Comparison of ENCODE assay signal across 19 cellular contexts in genomic region chr9:15461601-15462000, GRCh38. TPM values are rescaled to one million over a fixed set of nuclear protein-coding genes. Genes with fewer than 3 reads are reported as not detected.
A peak's percentile ranks its signal among the peaks of the same experiment; 100 is the strongest.
DNase-seq lines count a peak whose midpoint lies in the region; ATAC-seq, FAIRE-seq and TF ChIP-seq lines count a peak whose summit lies in the region.
"Had no signal": no experiment of that assay in that cellular context is flagged by ENCODE, and none has a peak within 500 bp of the region (broad histone marks: within the 10 kb centered on the region; RNA-seq: fewer than 3 reads in every experiment).

No MANE protein-coding gene starts in this region.

- intact Hi-C loops in Right ventricle myocardium superior (cut with DNase I) (no loop called here), Right ventricle myocardium inferior (cut with DNase I) (no loop called here)

- DNase-seq in Right ventricle myocardium superior (no peak), Right ventricle myocardium inferior (ENCODE audit: missing footprints) (no peak), GM12891 (ENCODE audit: insufficient read length, low spot score) (no peak), T-helper 17 cell (no peak), T1000 (lab: John Stamatoyannopoulos, UW) (no peak), caudate nucleus (lab: John Stamatoyannopoulos, UW) (no peak), amygdala (lab: John Stamatoyannopoulos, UW) (no peak)
- DNase-seq: BE2C; CD4-positive, alpha-beta memory T cell; COR-L47; DMS153; DMS79 treated with DMSO at 0.1 percent for 48 hours; EL had no signal

- H3K27me3 Mint-ChIP-seq in T-helper 17 cell = no peaks in the 10 kb centered on the region
- H3K27me3 Mint-ChIP-seq: CD4-positive, alpha-beta memory T cell had no signal

- H3K27ac ChIP-seq in caudate nucleus (ENCODE audit: low read depth, low read length) = no peak overlapping the region
- H3K27ac ChIP-seq: A549, C4-2B had no signal

- no peak overlapping the region for H3K4me3 Mint-ChIP-seq in T-helper 17 cell
- H3K4me3 Mint-ChIP-seq: CD4-positive, alpha-beta memory T cell had no signal

- no peak for TF ChIP-seq POLR2A in GM12891 (IDR thresholded peaks at IDR 0.05; ENCODE audit: low read depth, low read length)

- peak; percentile 64 for ATAC-seq in Right ventricle myocardium superior (ENCODE audit: poor library complexity)
- ATAC-seq in Right ventricle myocardium inferior = no peak
- ATAC-seq in T-helper 17 cell = no peak
- ATAC-seq: A549, HCT116 had no signal

- no peaks in the 10 kb centered on the region for H3K36me3 Mint-ChIP-seq in T-helper 17 cell (ENCODE audit: low read depth)

- H3K4me1 Mint-ChIP-seq in T-helper 17 cell = peaks cover 2% of the 10 kb centered on the region

- peak overlapping the region; percentile 14 for H3K27ac Mint-ChIP-seq in T-helper 17 cell

- no peak for FAIRE-seq in GM12891 (lab: Jason Lieb, UNC)
- FAIRE-seq: D721Med, H54, HTR-8/SVneo had no signal

- H3K9me3 ChIP-seq in T-helper 17 cell (ENCODE audit: control insufficient read depth, low read length, poor library complexity, severe bottlenecking) = no peaks in the 10 kb centered on the region
- H3K9me3 ChIP-seq: A549, BE2C had no signal

TF ChIP-seq in GM12891, 5 proteins besides CTCF, POLR2A, EP300 and RAD21:
- TF ChIP-seq POU2F2 (IDR thresholded peaks at IDR 0.05; ENCODE audit: low read depth, low read length) (no peak), POLR2AphosphoS5 (IDR thresholded peaks at IDR 0.05; ENCODE audit: low read depth, low read length) (peak; percentile 54; the same call in 1 of the 2 replicates)

RNA-seq across cellular contexts. Expression of gene SNAPC3, which starts 38.9 kb away (rescaled TPM):
- total RNA-seq in Right ventricle myocardium superior (32.1 TPM), Right ventricle myocardium inferior (28.2 TPM), T-helper 17 cell (10 to 100 TPM in 1 of 2 donors, 1 to 10 TPM in 1; 9.1 to 12.0 TPM)
- 16.6 TPM for polyA plus RNA-seq in GM12891 (2012; ENCODE audit: low read depth, missing spikeins)

RNA-seq across cellular contexts. Expression of gene PSIP1, which starts 49.2 kb away (rescaled TPM):
- total RNA-seq in Right ventricle myocardium superior = 21.1 TPM
- 21.1 TPM for total RNA-seq in Right ventricle myocardium inferior
- 147 TPM for polyA plus RNA-seq in GM12891 (2012; ENCODE audit: low read depth, missing spikeins)
- 100 to 1,000 TPM; 115 to 117 TPM for total RNA-seq in T-helper 17 cell
